In the genomic region with DNA sequence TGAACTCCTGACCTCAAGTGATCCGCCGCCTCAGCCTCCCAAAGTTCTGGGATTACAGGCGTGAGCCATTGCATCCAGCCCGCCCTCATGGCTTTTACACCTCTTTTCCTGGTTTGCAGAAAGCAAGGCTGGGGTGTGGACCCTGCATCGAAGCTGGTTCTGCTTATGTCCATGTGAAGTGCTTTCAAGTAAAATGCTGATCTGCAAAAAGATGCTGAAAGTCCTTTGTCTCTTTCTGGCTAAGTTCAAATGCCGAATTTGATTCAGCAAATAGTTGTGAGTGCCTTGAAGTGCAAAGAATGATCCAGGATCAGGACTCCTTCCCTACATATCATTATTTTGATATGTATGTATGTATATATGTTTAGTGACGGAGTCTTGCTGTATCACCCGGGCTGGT, we compare ENCODE assay signal across 14 cellular contexts. TPM values are rescaled to one million over a fixed set of nuclear protein-coding genes. Genes with fewer than 3 reads are reported as not detected.
DNase-seq lines count a peak whose midpoint lies in the region; ATAC-seq, FAIRE-seq and TF ChIP-seq lines count a peak whose summit lies in the region.
"Had no signal": no experiment of that assay in that cellular context is flagged by ENCODE, and none has a peak within 500 bp of the region (broad histone marks: within the 10 kb centered on the region; RNA-seq: fewer than 3 reads in every experiment).

No MANE protein-coding gene starts in this region.

- H3K27me3 Mint-ChIP-seq in activated CD4-positive, alpha-beta memory T cell treated with anti-CD3 and anti-CD28 coated beads, Interleukin-2, amount 10 ng/mL, durations not matched to agents 7 days and 5 days: no peaks in the 10 kb centered on the region
- no peaks in the 10 kb centered on the region for H3K27me3 Mint-ChIP-seq in activated CD4-positive, alpha-beta memory T cell treated with anti-CD3 and anti-CD28 coated beads for 36 hours
- no peaks in the 10 kb centered on the region for H3K27me3 Mint-ChIP-seq in astrocyte (ENCODE audit: low read depth, unreplicated experiment)
- H3K27me3 Mint-ChIP-seq in neural progenitor cell (ENCODE audit: insufficient read depth, low read depth): peaks cover 5% of the 10 kb centered on the region

- peaks cover 35% of the 10 kb centered on the region for H3F3A ChIP-seq in neural progenitor cell (ENCODE audit: low read depth)

- peak overlapping the region; percentile 3 for H3K4me3 Mint-ChIP-seq in activated CD4-positive, alpha-beta memory T cell treated with anti-CD3 and anti-CD28 coated beads, Interleukin-2, amount 10 ng/mL, durations not matched to agents 7 days and 5 days
- no peak overlapping the region for H3K4me3 Mint-ChIP-seq in activated CD4-positive, alpha-beta memory T cell treated with anti-CD3 and anti-CD28 coated beads for 36 hours
- H3K4me3 Mint-ChIP-seq in astrocyte (ENCODE audit: unreplicated experiment) (peak overlapping the region; percentile 68), neural progenitor cell (peak overlapping the region; percentile 68)

- H3K4me3 ChIP-seq in HUES48 (ENCODE audit: low read depth, low read length) (no peak overlapping the region), astrocyte (ENCODE audit: insufficient read depth, low read depth, low read length) (no peak overlapping the region), neural progenitor cell (no peak overlapping the region)
- H3K4me3 ChIP-seq: gastroesophageal sphincter had no signal

- H3K9ac ChIP-seq in HUES48 (ENCODE audit: low read depth, low read length) (no peak overlapping the region), astrocyte (ENCODE audit: low read length) (no peak overlapping the region), neural progenitor cell (peak overlapping the region; percentile 5)

- H3K27me3 ChIP-seq in HUES48 (ENCODE audit: control insufficient read depth, insufficient read depth, low read length) (no peaks in the 10 kb centered on the region), astrocyte (ENCODE audit: insufficient read depth, low read length) (no peaks in the 10 kb centered on the region), neural progenitor cell (no peaks in the 10 kb centered on the region)
- H3K27me3 ChIP-seq: gastroesophageal sphincter had no signal

- peaks cover 74% of the 10 kb centered on the region for H3K79me2 ChIP-seq in astrocyte (ENCODE audit: insufficient read depth, low read length)
- H3K79me2 ChIP-seq in neural progenitor cell (ENCODE audit: low read depth): peaks cover 74% of the 10 kb centered on the region

- H3K9me3 ChIP-seq in HUES48 (ENCODE audit: control insufficient read depth, insufficient read depth, low read length) (no peaks in the 10 kb centered on the region), astrocyte (ENCODE audit: insufficient read depth, low read depth, low read length) (no peaks in the 10 kb centered on the region), neural progenitor cell (ENCODE audit: low read depth) (no peaks in the 10 kb centered on the region)
- H3K9me3 ChIP-seq: gastroesophageal sphincter had no signal

- intact Hi-C loops in activated CD4-positive, alpha-beta memory T cell treated with anti-CD3 and anti-CD28 coated beads for 36 hours (cut with micrococcal nuclease): no loop called here

- FAIRE-seq in astrocyte (lab: Jason Lieb, UNC): no peak
- FAIRE-seq: endothelial cell of umbilical vein had no signal

- TF ChIP-seq CTCF in astrocyte (IDR thresholded peaks at IDR 0.05; ENCODE audit: insufficient read depth, low read depth, low read length): no peak
- TF ChIP-seq CTCF in neural progenitor cell (IDR thresholded peaks at IDR 0.05): no peak

- H4K20me1 ChIP-seq in astrocyte (ENCODE audit: insufficient read depth, low read length) (peaks cover 69% of the 10 kb centered on the region), neural progenitor cell (ENCODE audit: low read depth) (peaks cover 38% of the 10 kb centered on the region)

- H3K36me3 ChIP-seq in HUES48 (ENCODE audit: control insufficient read depth, insufficient read depth, low read length) (peaks cover 4% of the 10 kb centered on the region; the same call in 1 of the 2 replicates), astrocyte (ENCODE audit: insufficient read depth, low read length) (no peaks in the 10 kb centered on the region), neural progenitor cell (no peaks in the 10 kb centered on the region)

- H3K4me2 ChIP-seq in astrocyte (ENCODE audit: low read length) (no peak overlapping the region), neural progenitor cell (peak overlapping the region; percentile 49)

- H2AFZ ChIP-seq in astrocyte (ENCODE audit: low read depth, low read length) (no peak overlapping the region), neural progenitor cell (replicated peaks) (no peak overlapping the region)

- peaks cover 16% of the 10 kb centered on the region for H3K36me3 Mint-ChIP-seq in activated CD4-positive, alpha-beta memory T cell treated with anti-CD3 and anti-CD28 coated beads, Interleukin-2, amount 10 ng/mL, durations not matched to agents 7 days and 5 days (ENCODE audit: low read depth)
- no peaks in the 10 kb centered on the region for H3K36me3 Mint-ChIP-seq in activated CD4-positive, alpha-beta memory T cell treated with anti-CD3 and anti-CD28 coated beads for 36 hours
- peaks cover 3% of the 10 kb centered on the region for H3K36me3 Mint-ChIP-seq in astrocyte (ENCODE audit: low read depth, unreplicated experiment)
- peaks cover 6% of the 10 kb centered on the region for H3K36me3 Mint-ChIP-seq in neural progenitor cell

- H3K4me1 ChIP-seq in HUES48 (ENCODE audit: control insufficient read depth, insufficient read depth, low read length): peaks cover 30% of the 10 kb centered on the region
- peaks cover 24% of the 10 kb centered on the region for H3K4me1 ChIP-seq in astrocyte (ENCODE audit: insufficient read depth, low read length)
- H3K4me1 ChIP-seq in neural progenitor cell: peaks cover 35% of the 10 kb centered on the region

- ATAC-seq in GM19397 (IDR thresholded peaks at IDR 0.05; ENCODE audit: unreplicated experiment): no peak
- ATAC-seq: gastroesophageal sphincter had no signal

- peak overlapping the region; percentile 38 for H3K27ac ChIP-seq in HUES48 (ENCODE audit: low read depth, low read length)
- no peak overlapping the region for H3K27ac ChIP-seq in astrocyte (ENCODE audit: low read depth, low read length)
- no peak overlapping the region for H3K27ac ChIP-seq in neural progenitor cell

- no peak overlapping the region for H3K27ac Mint-ChIP-seq in activated CD4-positive, alpha-beta memory T cell treated with anti-CD3 and anti-CD28 coated beads, Interleukin-2, amount 10 ng/mL, durations not matched to agents 7 days and 5 days
- H3K27ac Mint-ChIP-seq in activated CD4-positive, alpha-beta memory T cell treated with anti-CD3 and anti-CD28 coated beads for 36 hours: no peak overlapping the region
- H3K27ac Mint-ChIP-seq in astrocyte (ENCODE audit: unreplicated experiment) (no peak overlapping the region), neural progenitor cell (peak overlapping the region; percentile 47)

- no peaks in the 10 kb centered on the region for H3K9me3 Mint-ChIP-seq in activated CD4-positive, alpha-beta memory T cell treated with anti-CD3 and anti-CD28 coated beads, Interleukin-2, amount 10 ng/mL, durations not matched to agents 7 days and 5 days
- no peaks in the 10 kb centered on the region for H3K9me3 Mint-ChIP-seq in activated CD4-positive, alpha-beta memory T cell treated with anti-CD3 and anti-CD28 coated beads for 36 hours
- H3K9me3 Mint-ChIP-seq in astrocyte (ENCODE audit: unreplicated experiment) (no peaks in the 10 kb centered on the region), neural progenitor cell (peaks cover 2% of the 10 kb centered on the region)

- CTCF ChIA-PET in activated CD4-positive, alpha-beta memory T cell treated with anti-CD3 and anti-CD28 coated beads, Interleukin-2, amount 10 ng/mL, durations not matched to agents 7 days and 5 days (lab: Charles Lee): no interaction called here
- CTCF ChIA-PET in activated CD4-positive, alpha-beta memory T cell treated with anti-CD3 and anti-CD28 coated beads for 36 hours (lab: Charles Lee): no interaction called here

- no peak for DNase-seq in activated CD4-positive, alpha-beta memory T cell treated with anti-CD3 and anti-CD28 coated beads, Interleukin-2, amount 10 ng/mL, durations not matched to agents 7 days and 5 days
- DNase-seq in activated CD4-positive, alpha-beta memory T cell treated with anti-CD3 and anti-CD28 coated beads for 36 hours: no peak
- DNase-seq in astrocyte (ENCODE audit: low read depth) (no peak), neural progenitor cell (ENCODE audit: low spot score) (no peak), AG08396 (ENCODE audit: low spot score) (no peak), D341Med (ENCODE audit: low spot score) (no peak)
- DNase-seq: NCI-H1436 treated with DMSO at 0.1 percent for 48 hours, NCI-H2227 treated with DMSO at 0.1 percent for 48 hours had no signal

- POLR2A ChIA-PET in activated CD4-positive, alpha-beta memory T cell treated with anti-CD3 and anti-CD28 coated beads, Interleukin-2, amount 10 ng/mL, durations not matched to agents 7 days and 5 days (lab: Charles Lee): interaction anchor here (1.1 kb wide), 1 partner anchor 9 kb away, joined by 3 read pairs; no protein-coding TSS in a partner anchor
- POLR2A ChIA-PET in activated CD4-positive, alpha-beta memory T cell treated with anti-CD3 and anti-CD28 coated beads for 36 hours (lab: Charles Lee): no interaction called here

- H3K4me1 Mint-ChIP-seq in activated CD4-positive, alpha-beta memory T cell treated with anti-CD3 and anti-CD28 coated beads, Interleukin-2, amount 10 ng/mL, durations not matched to agents 7 days and 5 days: peaks cover 57% of the 10 kb centered on the region
- peaks cover 56% of the 10 kb centered on the region for H3K4me1 Mint-ChIP-seq in activated CD4-positive, alpha-beta memory T cell treated with anti-CD3 and anti-CD28 coated beads for 36 hours (ENCODE audit: low read depth)
- peaks cover 38% of the 10 kb centered on the region for H3K4me1 Mint-ChIP-seq in astrocyte (ENCODE audit: low read depth, unreplicated experiment)
- peaks cover 44% of the 10 kb centered on the region for H3K4me1 Mint-ChIP-seq in neural progenitor cell

RNA-seq across cellular contexts. Expression of a gene that starts 17.1 kb away (rescaled TPM):
- total RNA-seq in activated CD4-positive, alpha-beta memory T cell treated with anti-CD3 and anti-CD28 coated beads, Interleukin-2, amount 10 ng/mL, durations not matched to agents 7 days and 5 days: 10 to 100 TPM; 46.1 to 46.4 TPM
- 10 to 100 TPM; 26.9 to 34.1 TPM for total RNA-seq in activated CD4-positive, alpha-beta memory T cell treated with anti-CD3 and anti-CD28 coated beads for 36 hours
- total RNA-seq in astrocyte: 61.1 and 64.9 TPM in 2 replicates
- total RNA-seq in neural progenitor cell (ENCODE audit: low replicate concordance): 14.8 and 21.3 TPM in 2 replicates

RNA-seq across cellular contexts. Expression of a gene that starts 17.3 kb away (rescaled TPM):
- 1 to 10 TPM; 2.1 to 2.2 TPM for total RNA-seq in activated CD4-positive, alpha-beta memory T cell treated with anti-CD3 and anti-CD28 coated beads, Interleukin-2, amount 10 ng/mL, durations not matched to agents 7 days and 5 days
- total RNA-seq in activated CD4-positive, alpha-beta memory T cell treated with anti-CD3 and anti-CD28 coated beads for 36 hours: 1 to 10 TPM; 1.6 to 2.1 TPM
- total RNA-seq in astrocyte: 3.9 and 4.7 TPM in 2 replicates
- 1.4 and 2.2 TPM in 2 replicates for total RNA-seq in neural progenitor cell (ENCODE audit: low replicate concordance)

RNA-seq across cellular contexts. Expression of a gene that starts 34.7 kb away (rescaled TPM):
- total RNA-seq in activated CD4-positive, alpha-beta memory T cell treated with anti-CD3 and anti-CD28 coated beads, Interleukin-2, amount 10 ng/mL, durations not matched to agents 7 days and 5 days: not detected
- not detected for total RNA-seq in activated CD4-positive, alpha-beta memory T cell treated with anti-CD3 and anti-CD28 coated beads for 36 hours
- not detected in 2 replicates for total RNA-seq in astrocyte
- total RNA-seq in neural progenitor cell (ENCODE audit: low replicate concordance): not detected in 2 replicates
- total RNA-seq: A172, endothelial cell of umbilical vein, gastroesophageal sphincter, osteocyte had no signal

RNA-seq across cellular contexts. Expression of a gene that starts 40.2 kb away (rescaled TPM):
- 10 to 100 TPM; 21.9 to 24.1 TPM for total RNA-seq in activated CD4-positive, alpha-beta memory T cell treated with anti-CD3 and anti-CD28 coated beads, Interleukin-2, amount 10 ng/mL, durations not matched to agents 7 days and 5 days
- 10 to 100 TPM; 17.6 to 21.0 TPM for total RNA-seq in activated CD4-positive, alpha-beta memory T cell treated with anti-CD3 and anti-CD28 coated beads for 36 hours
- total RNA-seq in astrocyte (15.4 and 16.3 TPM in 2 replicates), neural progenitor cell (ENCODE audit: low replicate concordance) (26.7 and 40.8 TPM in 2 replicates)

RNA-seq across cellular contexts. Expression of a gene that starts 59.6 kb away (rescaled TPM):
- 10 to 100 TPM; 11.0 to 12.4 TPM for total RNA-seq in activated CD4-positive, alpha-beta memory T cell treated with anti-CD3 and anti-CD28 coated beads, Interleukin-2, amount 10 ng/mL, durations not matched to agents 7 days and 5 days
- 1 to 10 TPM; 6.0 to 7.3 TPM for total RNA-seq in activated CD4-positive, alpha-beta memory T cell treated with anti-CD3 and anti-CD28 coated beads for 36 hours
- total RNA-seq in astrocyte (8.2 and 9.7 TPM in 2 replicates), neural progenitor cell (ENCODE audit: low replicate concordance) (9.9 and 17.8 TPM in 2 replicates)
